ENCODE assay signal across 3 cellular contexts in the genomic region with DNA sequence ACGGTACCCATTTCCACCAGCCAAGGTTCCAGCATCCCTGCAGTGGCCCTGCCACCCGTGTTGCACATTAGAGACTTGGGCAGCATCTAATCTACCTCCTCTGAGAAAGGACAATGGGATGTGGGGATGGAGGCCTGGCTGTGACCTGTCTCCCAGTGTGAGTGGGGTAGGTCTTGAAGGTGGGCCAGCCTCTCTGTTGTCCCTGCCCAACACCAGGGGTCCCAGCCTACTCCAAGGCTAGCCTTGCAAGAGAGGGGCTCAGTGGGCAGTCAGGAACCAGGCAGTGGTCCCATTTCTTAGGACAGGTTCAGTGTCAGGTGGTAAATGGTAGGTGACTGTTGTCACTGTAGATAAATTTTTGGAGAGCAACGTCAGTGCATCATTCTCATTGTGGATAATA.
"Had no signal": no experiment of that assay in that cellular context is flagged by ENCODE, and none has a peak within 500 bp of the region (broad histone marks: within the 10 kb centered on the region; RNA-seq: fewer than 3 reads in every experiment).

No MANE protein-coding gene starts in this region.

- DNase-seq: GDM1, GF-D8 had no signal

- ATAC-seq: GM12878 had no signal
